In genomic region chr15:88476635-88477038, GRCh38 we compare ENCODE assay signal across 8 cellular contexts. TPM values are rescaled to one million over a fixed set of nuclear protein-coding genes. Genes with fewer than 3 reads are reported as not detected.
DNase-seq lines count a peak whose midpoint lies in the region; ATAC-seq and TF ChIP-seq lines count a peak whose summit lies in the region.

No MANE protein-coding gene starts in this region.

- TF ChIP-seq RAD21 in neural cell (conservative IDR thresholded peaks at IDR 0.05): peak; percentile 89

- no peaks in the 10 kb centered on the region for H3K79me2 ChIP-seq in neural cell (replicated peaks; ENCODE audit: insufficient read depth, low read length)

- H3F3A ChIP-seq in neural cell (ENCODE audit: insufficient read depth, low read length, poor library complexity, severe bottlenecking): no peaks in the 10 kb centered on the region

- ATAC-seq in Right ventricle myocardium inferior (peak; percentile 74), RWPE2 (ENCODE audit: low read depth) (peak; percentile 24; the same call in 1 of the 3 replicates), natural killer cell (no peak)

- no peaks in the 10 kb centered on the region for H3K9me3 Mint-ChIP-seq in natural killer cell

- H3K36me3 ChIP-seq in RWPE2 (ENCODE audit: low read depth) (peaks cover 64% of the 10 kb centered on the region), esophagus muscularis mucosa (peaks cover 16 to 94% (median 72%) of the 10 kb centered on the region in 4 donors), neural cell (ENCODE audit: insufficient read depth, low read length) (no peaks in the 10 kb centered on the region)

- DNase-seq in Right ventricle myocardium inferior (ENCODE audit: missing footprints) (no peak), cardiac septum (ENCODE audit: low spot score) (no peak), KBM-7 (peak; percentile 80), RWPE2 (ENCODE audit: low spot score) (no peak), esophagus muscularis mucosa (ENCODE audit: extremely low spot score) (no peak), NCI-H187 treated with DMSO at 0.1 percent for 48 hours (lab: John Stamatoyannopoulos, UW) (no peak), natural killer cell (no peak)

- H3K27ac ChIP-seq in RWPE2 (ENCODE audit: poor library complexity, severe bottlenecking): no peak overlapping the region
- no peak overlapping the region for H3K27ac ChIP-seq in esophagus muscularis mucosa (replicated peaks in 1 of 4)
- no peak overlapping the region for H3K27ac ChIP-seq in neural cell (ENCODE audit: low read length)

- no peak for TF ChIP-seq EP300 in esophagus muscularis mucosa (IDR thresholded peaks at IDR 0.05)
- TF ChIP-seq EP300 in neural cell (conservative IDR thresholded peaks at IDR 0.05; ENCODE audit: poor library complexity, severe bottlenecking): no peak

- in situ Hi-C loops in KBM-7 (cut with MboI; ENCODE audit: low pct_unique_long_range_greater_than_20kb, low sequenced_read_pairs): loop anchor here (25.0 kb wide), 1 partner anchor 711 kb away; no protein-coding TSS in a partner anchor

- H3K27me3 Mint-ChIP-seq in natural killer cell (ENCODE audit: low read depth in 2 of 2): no peaks in the 10 kb centered on the region

- H3K9me2 ChIP-seq in neural cell (ENCODE audit: insufficient read depth, low read length): no peaks in the 10 kb centered on the region

- H3K27me3 ChIP-seq in RWPE2 (ENCODE audit: insufficient read depth, poor library complexity, severe bottlenecking) (no peaks in the 10 kb centered on the region), esophagus muscularis mucosa (no peaks in the 10 kb centered on the region), neural cell (ENCODE audit: insufficient read depth, low read depth, low read length) (no peaks in the 10 kb centered on the region)

- H3K9ac ChIP-seq in neural cell (ENCODE audit: low read length): no peak overlapping the region

- H3K4me2 ChIP-seq in neural cell (ENCODE audit: low read length): no peak overlapping the region

- H3K4me3 ChIP-seq in RWPE2 (ENCODE audit: severe bottlenecking) (no peak overlapping the region), esophagus muscularis mucosa (no peak overlapping the region), neural cell (ENCODE audit: low read length) (no peak overlapping the region)

- peaks cover 3 to 7% of the 10 kb centered on the region in 2 donors for H3K4me1 Mint-ChIP-seq in natural killer cell

- no peak overlapping the region for H3K27ac Mint-ChIP-seq in natural killer cell

- no peaks in the 10 kb centered on the region for H4K20me1 ChIP-seq in neural cell (ENCODE audit: insufficient read depth)

- TF ChIP-seq CTCF in RWPE2 (IDR thresholded peaks at IDR 0.05; ENCODE audit: poor library complexity, severe bottlenecking) (peak; percentile 84), esophagus muscularis mucosa (IDR thresholded peaks at IDR 0.05) (peak; percentile 23 to 40 (median 27)), neural cell (IDR thresholded peaks at IDR 0.05; ENCODE audit: poor library complexity, severe bottlenecking) (peak; percentile 85), natural killer cell (IDR thresholded peaks at IDR 0.05) (no peak)

- 56% methylated on average over 7 of the region's 7 CpGs for WGBS in esophagus muscularis mucosa

- no peak overlapping the region for H3K4me3 Mint-ChIP-seq in natural killer cell

- TF ChIP-seq POLR2A in esophagus muscularis mucosa (IDR thresholded peaks at IDR 0.05; ENCODE audit: low read depth): no peak

- no peaks in the 10 kb centered on the region for H3K4me1 ChIP-seq in RWPE2 (ENCODE audit: insufficient read depth, poor library complexity, severe bottlenecking)
- H3K4me1 ChIP-seq in esophagus muscularis mucosa: peaks cover 0 to 6% (median 2%) of the 10 kb centered on the region in 4 donors

- peaks cover 8% of the 10 kb centered on the region for H3K36me3 Mint-ChIP-seq in natural killer cell

- no peaks in the 10 kb centered on the region for H3K9me3 ChIP-seq in RWPE2 (ENCODE audit: severe bottlenecking)
- no peaks in the 10 kb centered on the region for H3K9me3 ChIP-seq in esophagus muscularis mucosa
- no peaks in the 10 kb centered on the region for H3K9me3 ChIP-seq in neural cell (ENCODE audit: low read length)

- no peak overlapping the region for H2AFZ ChIP-seq in neural cell (ENCODE audit: low read depth, low read length)

- intact Hi-C loops in Right ventricle myocardium inferior (cut with DNase I): loop anchor here (1.0 to 10.0 kb wide), 4 partner anchors 71 to 418 kb away; partner anchors contain the start of genes DET1 and HAPLN3
- intact Hi-C loops in cardiac septum (cut with DNase I): loop anchor here (1.0 to 10.0 kb wide), 2 partner anchors 139 to 358 kb away; no protein-coding TSS in a partner anchor
- intact Hi-C loops in esophagus muscularis mucosa (cut with DNase I): no loop called here
- intact Hi-C loops in natural killer cell (cut with micrococcal nuclease): no loop called here

TF ChIP-seq in neural cell, 6 proteins besides CTCF, POLR2A, EP300 and RAD21:
- TF ChIP-seq, protein P1, sequence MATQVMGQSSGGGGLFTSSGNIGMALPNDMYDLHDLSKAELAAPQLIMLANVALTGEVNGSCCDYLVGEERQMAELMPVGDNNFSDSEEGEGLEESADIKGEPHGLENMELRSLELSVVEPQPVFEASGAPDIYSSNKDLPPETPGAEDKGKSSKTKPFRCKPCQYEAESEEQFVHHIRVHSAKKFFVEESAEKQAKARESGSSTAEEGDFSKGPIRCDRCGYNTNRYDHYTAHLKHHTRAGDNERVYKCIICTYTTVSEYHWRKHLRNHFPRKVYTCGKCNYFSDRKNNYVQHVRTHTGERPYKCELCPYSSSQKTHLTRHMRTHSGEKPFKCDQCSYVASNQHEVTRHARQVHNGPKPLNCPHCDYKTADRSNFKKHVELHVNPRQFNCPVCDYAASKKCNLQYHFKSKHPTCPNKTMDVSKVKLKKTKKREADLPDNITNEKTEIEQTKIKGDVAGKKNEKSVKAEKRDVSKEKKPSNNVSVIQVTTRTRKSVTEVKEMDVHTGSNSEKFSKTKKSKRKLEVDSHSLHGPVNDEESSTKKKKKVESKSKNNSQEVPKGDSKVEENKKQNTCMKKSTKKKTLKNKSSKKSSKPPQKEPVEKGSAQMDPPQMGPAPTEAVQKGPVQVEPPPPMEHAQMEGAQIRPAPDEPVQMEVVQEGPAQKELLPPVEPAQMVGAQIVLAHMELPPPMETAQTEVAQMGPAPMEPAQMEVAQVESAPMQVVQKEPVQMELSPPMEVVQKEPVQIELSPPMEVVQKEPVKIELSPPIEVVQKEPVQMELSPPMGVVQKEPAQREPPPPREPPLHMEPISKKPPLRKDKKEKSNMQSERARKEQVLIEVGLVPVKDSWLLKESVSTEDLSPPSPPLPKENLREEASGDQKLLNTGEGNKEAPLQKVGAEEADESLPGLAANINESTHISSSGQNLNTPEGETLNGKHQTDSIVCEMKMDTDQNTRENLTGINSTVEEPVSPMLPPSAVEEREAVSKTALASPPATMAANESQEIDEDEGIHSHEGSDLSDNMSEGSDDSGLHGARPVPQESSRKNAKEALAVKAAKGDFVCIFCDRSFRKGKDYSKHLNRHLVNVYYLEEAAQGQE (IDR thresholded peaks at IDR 0.05; ENCODE audit: borderline replicate concordance): no peak
- TF ChIP-seq SMC3 (conservative IDR thresholded peaks at IDR 0.05; ENCODE audit: poor library complexity): peak; percentile 88

RNA-seq across cellular contexts. Expression of gene MRPS11, which starts 9.1 kb away (rescaled TPM):
- total RNA-seq in Right ventricle myocardium inferior (75.2 TPM), cardiac septum (50.6 TPM), esophagus muscularis mucosa (10 to 100 TPM; 25.7 to 44.9 (median 34.2) TPM), natural killer cell (10 to 100 TPM; 17.0 to 27.6 (median 22.4) TPM)
- polyA plus RNA-seq in neural cell: 57.5 and 68.7 TPM in 2 replicates
- polyA minus RNA-seq in neural cell: 27.5 and 29.6 TPM in 2 replicates

RNA-seq across cellular contexts. Expression of gene MRPL46, which starts 9.4 kb away (rescaled TPM):
- total RNA-seq in Right ventricle myocardium inferior (66.9 TPM), cardiac septum (57.8 TPM), esophagus muscularis mucosa (10 to 100 TPM; 14.5 to 27.8 (median 25.1) TPM), natural killer cell (10 to 100 TPM in 2 of 3 donors, 1 to 10 TPM in 1; 9.8 to 11.0 (median 10.2) TPM)
- polyA plus RNA-seq in neural cell: 32.8 and 41.0 TPM in 2 replicates
- 16.3 and 22.8 TPM in 2 replicates for polyA minus RNA-seq in neural cell

Comparison
In these comparisons a context has a peak if more than half of its experiments do, and no peak if none do; other contexts are left out.
1. ATAC-seq: peak in Right ventricle myocardium inferior (single experiment) and RWPE2 (single experiment); none in natural killer cell (0 of 3).
2. intact Hi-C loops: an anchor here in Right ventricle myocardium inferior (1.0 to 10.0 kb wide) and cardiac septum (1.0 to 10.0 kb wide); none called in esophagus muscularis mucosa and natural killer cell.